ENCODE assay signal across 19 cellular contexts in the genomic region with DNA sequence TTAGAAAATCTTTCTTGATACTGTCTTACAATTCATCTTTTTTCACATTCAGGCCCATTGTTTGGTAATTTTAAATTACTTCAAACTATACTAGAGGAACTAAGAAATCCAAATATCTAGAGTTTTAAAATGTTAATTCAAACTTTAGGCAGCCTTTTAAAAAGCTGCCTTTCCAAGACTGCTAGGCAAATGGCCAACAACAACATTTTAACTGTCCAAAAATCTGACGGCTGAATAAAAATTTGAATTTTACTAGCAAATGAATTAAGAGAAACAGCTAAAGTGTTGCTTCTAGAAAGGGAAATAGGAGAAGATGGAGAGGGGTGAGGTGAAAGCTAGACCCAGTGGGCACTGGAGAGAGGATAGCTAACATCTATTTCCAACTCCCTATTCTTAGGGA. TPM values are rescaled to one million over a fixed set of nuclear protein-coding genes. Genes with fewer than 3 reads are reported as not detected.
A peak's percentile ranks its signal among the peaks of the same experiment; 100 is the strongest.
DNase-seq lines count a peak whose midpoint lies in the region; ATAC-seq and TF ChIP-seq lines count a peak whose summit lies in the region.
"Had no signal": no experiment of that assay in that cellular context is flagged by ENCODE, and none has a peak within 500 bp of the region (broad histone marks: within the 10 kb centered on the region; RNA-seq: fewer than 3 reads in every experiment).

No MANE protein-coding gene starts in this region.

- no peaks in the 10 kb centered on the region for H3K9me3 ChIP-seq in left ventricle myocardium inferior (replicated peaks)
- H3K9me3 ChIP-seq in upper lobe of left lung: no peaks in the 10 kb centered on the region
- H3K9me3 ChIP-seq: uterus had no signal

- H3K4me1 ChIP-seq in left ventricle myocardium inferior (peaks cover 53% of the 10 kb centered on the region), upper lobe of left lung (peaks cover 45 to 69% (median 56%) of the 10 kb centered on the region in 4 donors)
- H3K4me1 ChIP-seq: neural progenitor cell, uterus had no signal

- WGBS in upper lobe of left lung, 2 donors: 37 to 38% methylated on average over 1 of the region's 1 CpG

- TF ChIP-seq POLR2A in upper lobe of left lung (IDR thresholded peaks at IDR 0.05): no peak

- H3K4me3 ChIP-seq in left ventricle myocardium inferior (no peak overlapping the region), upper lobe of left lung (peak overlapping the region in 1 of 4 donors; percentile 7)
- H3K4me3 ChIP-seq: neural progenitor cell, uterus had no signal

- DNase-seq in left ventricle myocardium inferior (no peak), Right ventricle myocardium inferior (ENCODE audit: missing footprints) (no peak), dedifferentiated amniotic fluid mesenchymal stem cell (ENCODE audit: extremely low spot score) (peak; percentile 49), left kidney (ENCODE audit: low read depth, low spot score) (peak; percentile 11), upper lobe of left lung (no peak), UCSD-AML1 (lab: John Stamatoyannopoulos, UW; ENCODE audit: unreplicated experiment) (no peak), NCI-H2171 treated with DMSO at 0.1 percent for 48 hours (lab: John Stamatoyannopoulos, UW) (no peak)
- no peak for DNase-seq in activated effector memory CD4-positive, alpha-beta T cell treated with anti-CD3 and anti-CD28 coated beads, Interleukin-2, amount 50 U/mL, for 16 hours
- DNase-seq: activated CD4-positive, alpha-beta memory T cell treated with anti-CD3 and anti-CD28 coated beads for 36 hours; activated T-cell treated with anti-CD3 and anti-CD28 coated beads, Interleukin-2, amount 50 U/mL, for 24 hours; CD4-positive, CD25-positive, alpha-beta regulatory T cell; central memory CD4-positive, alpha-beta T cell; DMS79; NCI-H1417; stimulated activated naive CD8-positive, alpha-beta T cell treated with anti-CD3 and anti-CD28 coated beads, Interleukin-15, Interleukin-2, amounts not matched to agents 100 U/mL and 50 U/mL, for 24 hours; uterus had no signal

- H3K36me3 ChIP-seq in left ventricle myocardium inferior (no peaks in the 10 kb centered on the region), upper lobe of left lung (no peaks in the 10 kb centered on the region)
- H3K36me3 ChIP-seq: neural progenitor cell, uterus had no signal

- ATAC-seq in Right ventricle myocardium inferior: no peak
- no peak for ATAC-seq in upper lobe of left lung (ENCODE audit: low FRiP score in 2 of 2)
- ATAC-seq: HCT116; stimulated activated naive CD8-positive, alpha-beta T cell treated with anti-CD3 and anti-CD28 coated beads, Interleukin-15, Interleukin-2, amounts not matched to agents 100 U/mL and 50 U/mL, for 24 hours had no signal

- intact Hi-C loops in left ventricle myocardium inferior (cut with micrococcal nuclease): no loop called here
- intact Hi-C loops in Right ventricle myocardium inferior (cut with DNase I): no loop called here

- H3K27ac ChIP-seq in left ventricle myocardium inferior (replicated peaks) (peak overlapping the region; percentile 7), upper lobe of left lung (peak overlapping the region in 3 of 4 donors; percentile 59 to 81 (median 65))
- H3K27ac ChIP-seq: KMS-11, neural progenitor cell, uterus had no signal

- H3K27me3 ChIP-seq in left ventricle myocardium inferior (ENCODE audit: low read depth) (no peaks in the 10 kb centered on the region), upper lobe of left lung (no peaks in the 10 kb centered on the region)
- H3K27me3 ChIP-seq: neural progenitor cell, uterus had no signal

- TF ChIP-seq EP300 in upper lobe of left lung (IDR thresholded peaks at IDR 0.05): no peak

- TF ChIP-seq CTCF in left ventricle myocardium inferior (IDR thresholded peaks at IDR 0.05; ENCODE audit: borderline replicate concordance) (no peak), upper lobe of left lung (IDR thresholded peaks at IDR 0.05) (no peak)

RNA-seq across cellular contexts. Expression of gene DPYD, which starts 17.2 kb away (rescaled TPM):
- total RNA-seq in left ventricle myocardium inferior: 9.2 TPM
- 12.3 TPM for total RNA-seq in Right ventricle myocardium inferior
- 100 to 1,000 TPM in 2 of 6 donors, 10 to 100 TPM in 4; 60.9 to 106 (median 79.7) TPM for total RNA-seq in upper lobe of left lung

Comparison
In these comparisons a context has a peak if more than half of its experiments do, and no peak if none do; other contexts are left out.
1. DNase-seq: peak in dedifferentiated amniotic fluid mesenchymal stem cell (single experiment) and left kidney (single experiment); none in left ventricle myocardium inferior (single experiment), Right ventricle myocardium inferior (single experiment), upper lobe of left lung (0 of 2), UCSD-AML1 (single experiment), activated effector memory CD4-positive, alpha-beta T cell treated with anti-CD3 and anti-CD28 coated beads, Interleukin-2, amount 50 U/mL, for 16 hours (single experiment) and NCI-H2171 treated with DMSO at 0.1 percent for 48 hours (single experiment).